In genomic region chr15:33700695-33701303, GRCh38 we compare ENCODE assay signal across 8 cellular contexts.
DNase-seq lines count a peak whose midpoint lies in the region; ATAC-seq and TF ChIP-seq lines count a peak whose summit lies in the region.

No MANE protein-coding gene starts in this region.

- no peak for TF ChIP-seq POLR2A in esophagus muscularis mucosa (IDR thresholded peaks at IDR 0.05; ENCODE audit: low read depth)

- no peaks in the 10 kb centered on the region for H3K36me3 ChIP-seq in OCI-LY1 (ENCODE audit: insufficient read depth, low read length)
- peaks cover 0 to 4% (median 2%) of the 10 kb centered on the region in 4 donors for H3K36me3 ChIP-seq in esophagus muscularis mucosa

- H3K27me3 ChIP-seq in OCI-LY1 (ENCODE audit: insufficient read depth, low read length) (0 out of 2 replicates have a peak, but pooled peaks cover 5% of the 10 kb centered on the region), esophagus muscularis mucosa (no peaks in the 10 kb centered on the region)

- H3K36me3 Mint-ChIP-seq in natural killer cell, result no peaks in the 10 kb centered on the region
- H3K36me3 Mint-ChIP-seq in stimulated activated effector memory CD8-positive, alpha-beta T cell treated with anti-CD3 and anti-CD28 coated beads, Interleukin-12 subunit alpha, Interleukin-12 subunit beta, amount 100 ng/mL, for 72 hours, result no peaks in the 10 kb centered on the region

- H3K4me1 ChIP-seq in OCI-LY1 (ENCODE audit: insufficient read depth, low read length, severe bottlenecking), result no peaks in the 10 kb centered on the region
- H3K4me1 ChIP-seq in esophagus muscularis mucosa, result peaks cover 0 to 6% (median 3%) of the 10 kb centered on the region in 4 donors

- H3K27ac ChIP-seq in OCI-LY1 (ENCODE audit: low read depth, low read length, poor library complexity, severe bottlenecking), result no peak overlapping the region
- no peak overlapping the region for H3K27ac ChIP-seq in esophagus muscularis mucosa (replicated peaks in 1 of 4)

- H2AFZ ChIP-seq in OCI-LY1 (ENCODE audit: low read length), result no peak overlapping the region

- H4K20me1 ChIP-seq in OCI-LY1 (ENCODE audit: insufficient read depth, low read length), result no peaks in the 10 kb centered on the region

- H3K9me3 ChIP-seq in OCI-LY1 (ENCODE audit: low read length) (no peaks in the 10 kb centered on the region), esophagus muscularis mucosa (no peaks in the 10 kb centered on the region)

- no peak overlapping the region for H3K4me2 ChIP-seq in OCI-LY1 (ENCODE audit: low read length)

- intact Hi-C loops in esophagus muscularis mucosa (cut with DNase I), result loop anchor here (2.0 to 5.0 kb wide), 2 partner anchors 408 to 614 kb away; no protein-coding TSS in a partner anchor
- intact Hi-C loops in natural killer cell (cut with micrococcal nuclease), result loop anchor here (1.0 to 2.0 kb wide), 2 partner anchors 408 to 480 kb away; no protein-coding TSS in a partner anchor

- no peak overlapping the region for H3K9ac ChIP-seq in OCI-LY1 (ENCODE audit: low read length)

- H3K4me3 ChIP-seq in OCI-LY1 (ENCODE audit: low read depth, low read length, poor library complexity, severe bottlenecking) (no peak overlapping the region), esophagus muscularis mucosa (no peak overlapping the region)

- H3K4me1 Mint-ChIP-seq in natural killer cell, result peaks cover 0 to 5% of the 10 kb centered on the region in 2 donors
- H3K4me1 Mint-ChIP-seq in stimulated activated effector memory CD8-positive, alpha-beta T cell treated with anti-CD3 and anti-CD28 coated beads, Interleukin-12 subunit alpha, Interleukin-12 subunit beta, amount 100 ng/mL, for 72 hours, result peaks cover 7% of the 10 kb centered on the region

- WGBS in esophagus muscularis mucosa, result 26% methylated on average over 18 of the region's 19 CpGs

- H3K79me2 ChIP-seq in OCI-LY1 (ENCODE audit: insufficient read depth, low read length), result no peaks in the 10 kb centered on the region

- no peak overlapping the region for H3K27ac Mint-ChIP-seq in natural killer cell
- no peak overlapping the region for H3K27ac Mint-ChIP-seq in stimulated activated effector memory CD8-positive, alpha-beta T cell treated with anti-CD3 and anti-CD28 coated beads, Interleukin-12 subunit alpha, Interleukin-12 subunit beta, amount 100 ng/mL, for 72 hours

- no peaks in the 10 kb centered on the region for H3K9me3 Mint-ChIP-seq in natural killer cell
- H3K9me3 Mint-ChIP-seq in stimulated activated effector memory CD8-positive, alpha-beta T cell treated with anti-CD3 and anti-CD28 coated beads, Interleukin-12 subunit alpha, Interleukin-12 subunit beta, amount 100 ng/mL, for 72 hours, result no peaks in the 10 kb centered on the region

- DNase-seq in NCI-H2107 treated with DMSO at 0.1 percent for 48 hours (lab: John Stamatoyannopoulos, UW; ENCODE audit: unreplicated experiment), result peak; percentile 17
- DNase-seq in NCI-H2107 (lab: John Stamatoyannopoulos, UW), result no peak
- peak; percentile 55 for DNase-seq in activated T-cell treated with anti-CD3 and anti-CD28 coated beads for 24 hours (ENCODE audit: low read depth)
- DNase-seq in esophagus muscularis mucosa (ENCODE audit: extremely low spot score), result no peak
- peak; percentile 40 for DNase-seq in natural killer cell
- DNase-seq in stimulated activated effector memory CD8-positive, alpha-beta T cell treated with anti-CD3 and anti-CD28 coated beads, Interleukin-12 subunit alpha, Interleukin-12 subunit beta, amount 100 ng/mL, for 72 hours (ENCODE audit: low spot score in 2 of 2), result peak; percentile 32 to 76

- H3K9me2 ChIP-seq in OCI-LY1 (ENCODE audit: low read depth, low read length), result no peaks in the 10 kb centered on the region

- ATAC-seq in HG03378 (IDR thresholded peaks at IDR 0.05; ENCODE audit: unreplicated experiment), result peak; percentile 68
- peak; percentile 76 to 92 (median 82) for ATAC-seq in natural killer cell
- peak; percentile 65 for ATAC-seq in stimulated activated effector memory CD8-positive, alpha-beta T cell treated with anti-CD3 and anti-CD28 coated beads, Interleukin-12 subunit alpha, Interleukin-12 subunit beta, amount 100 ng/mL, for 72 hours

- peaks cover 3 to 21% of the 10 kb centered on the region in 2 donors for H3K27me3 Mint-ChIP-seq in natural killer cell (ENCODE audit: low read depth in 2 of 2)

- no peak overlapping the region for H3K4me3 Mint-ChIP-seq in natural killer cell
- no peak overlapping the region for H3K4me3 Mint-ChIP-seq in stimulated activated effector memory CD8-positive, alpha-beta T cell treated with anti-CD3 and anti-CD28 coated beads, Interleukin-12 subunit alpha, Interleukin-12 subunit beta, amount 100 ng/mL, for 72 hours

- H3F3A ChIP-seq in OCI-LY1 (ENCODE audit: insufficient read depth, low read length), result no peaks in the 10 kb centered on the region

- peak; percentile 91 for TF ChIP-seq CTCF in OCI-LY1 (IDR thresholded peaks at IDR 0.05; ENCODE audit: low read length)
- peak; percentile 81 to 95 (median 83) for TF ChIP-seq CTCF in esophagus muscularis mucosa (IDR thresholded peaks at IDR 0.05)
- peak; percentile 84 for TF ChIP-seq CTCF in natural killer cell (IDR thresholded peaks at IDR 0.05)

- no peak for TF ChIP-seq EP300 in esophagus muscularis mucosa (IDR thresholded peaks at IDR 0.05)

Comparison
In these comparisons a context has a peak if more than half of its experiments do, and no peak if none do; other contexts are left out.
1. DNase-seq: peak in NCI-H2107 treated with DMSO at 0.1 percent for 48 hours (single experiment), activated T-cell treated with anti-CD3 and anti-CD28 coated beads for 24 hours (single experiment), natural killer cell (single experiment) and stimulated activated effector memory CD8-positive, alpha-beta T cell treated with anti-CD3 and anti-CD28 coated beads, Interleukin-12 subunit alpha, Interleukin-12 subunit beta, amount 100 ng/mL, for 72 hours (2 of 2); none in NCI-H2107 (single experiment) and esophagus muscularis mucosa (single experiment).
2. Peak in every context shown above with its lines, with median percentiles within 50 percentile points of each other: ATAC-seq and CTCF ChIP-seq.